In the genomic region with DNA sequence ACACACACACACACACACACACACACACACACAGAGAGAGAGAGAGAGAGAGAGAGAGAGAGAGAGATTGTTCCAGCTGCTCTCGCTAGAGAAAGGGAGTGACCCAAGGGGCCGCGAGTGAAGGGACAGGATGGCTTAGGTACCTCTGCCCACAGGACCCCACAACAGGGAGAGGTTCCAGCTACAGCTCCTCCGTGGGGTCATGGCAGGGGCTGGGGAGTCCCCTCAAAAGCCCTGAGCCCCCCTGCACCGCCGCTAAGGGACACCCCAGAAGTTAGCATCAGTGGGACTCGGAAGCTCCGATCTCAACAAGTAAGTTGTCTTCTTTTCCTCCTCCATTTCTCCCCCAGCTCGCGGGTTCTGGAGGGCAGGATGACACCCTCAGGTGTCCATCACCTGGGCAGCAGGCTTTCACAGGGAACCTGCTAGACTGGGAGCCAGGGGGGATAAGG, we compare ENCODE assay signal across 12 cellular contexts. TPM values are rescaled to one million over a fixed set of nuclear protein-coding genes. Genes with fewer than 3 reads are reported as not detected.
A peak's percentile ranks its signal among the peaks of the same experiment; 100 is the strongest.
DNase-seq lines count a peak whose midpoint lies in the region; ATAC-seq, FAIRE-seq and TF ChIP-seq lines count a peak whose summit lies in the region.
"Had no signal": no experiment of that assay in that cellular context is flagged by ENCODE, and none has a peak within 500 bp of the region (broad histone marks: within the 10 kb centered on the region; RNA-seq: fewer than 3 reads in every experiment).

No MANE protein-coding gene starts in this region.

- dilution Hi-C loops in endothelial cell of umbilical vein (cut with MboI; ENCODE audit: extremely low pct_ligation_motif_present, low sequenced_read_pairs) = no loop called here

- H3K4me2 ChIP-seq in endothelial cell of umbilical vein (ENCODE audit: insufficient read depth, low read length) = peak overlapping the region; percentile 25

- H3K27me3 Mint-ChIP-seq in activated naive CD8-positive, alpha-beta T cell = peaks cover 29% of the 10 kb centered on the region
- peaks cover 61% of the 10 kb centered on the region for H3K27me3 Mint-ChIP-seq in activated naive CD8-positive, alpha-beta T cell treated with anti-CD3 and anti-CD28 coated beads, Interleukin-2, amount 50 U/mL, for 24 hours
- peaks cover 53 to 63% of the 10 kb centered on the region in 2 donors for H3K27me3 Mint-ChIP-seq in natural killer cell (ENCODE audit: low read depth in 2 of 2)

- BruUV-seq in endothelial cell of umbilical vein (replicated peaks; lab: Mats Ljungman, UMichigan) = no TSS peak

- TF ChIP-seq POLR2A in endothelial cell of umbilical vein (IDR thresholded peaks at IDR 0.05; ENCODE audit: low read depth, low read length) (no peak), upper lobe of left lung (IDR thresholded peaks at IDR 0.05) (no peak)

- no peak for TF ChIP-seq EP300 in upper lobe of left lung (IDR thresholded peaks at IDR 0.05)

- H3K9me3 Mint-ChIP-seq in activated naive CD8-positive, alpha-beta T cell (ENCODE audit: low read depth) = no peaks in the 10 kb centered on the region
- no peaks in the 10 kb centered on the region for H3K9me3 Mint-ChIP-seq in activated naive CD8-positive, alpha-beta T cell treated with anti-CD3 and anti-CD28 coated beads, Interleukin-2, amount 50 U/mL, for 24 hours
- H3K9me3 Mint-ChIP-seq in natural killer cell = no peaks in the 10 kb centered on the region

- no peak for DNase-seq in activated naive CD8-positive, alpha-beta T cell treated with anti-CD3 and anti-CD28 coated beads, Interleukin-2, amount 50 U/mL, for 24 hours
- DNase-seq in endothelial cell of umbilical vein (ENCODE audit: low read depth, low spot score) = no peak
- DNase-seq in natural killer cell = no peak
- no peak for DNase-seq in upper lobe of left lung
- no peak for DNase-seq in ecto neural progenitor cell (ENCODE audit: low spot score)
- no peak for DNase-seq in NCI-H2171 treated with DMSO at 0.1 percent for 48 hours (lab: John Stamatoyannopoulos, UW)
- DNase-seq: activated CD4-positive, alpha-beta T cell treated with anti-CD3 and anti-CD28 coated beads for 1 hour; NK-92 treated with Interleukin-12 subunit alpha and Interleukin-12 subunit beta, amount 100 ng/mL, for 24 hours had no signal

- FAIRE-seq in endothelial cell of umbilical vein (lab: Jason Lieb, UNC) = no peak

- no peaks in the 10 kb centered on the region for H4K20me1 ChIP-seq in endothelial cell of umbilical vein (replicated peaks; ENCODE audit: control insufficient read depth, extremely low read depth, insufficient read depth, low read length)

- CTCF ChIA-PET in endothelial cell of umbilical vein (lab: Charles Lee) = interaction anchor here (1.1 to 11.2 kb wide), 4 partner anchors 14 to 64 kb away, joined by 4 to 951 read pairs (median 24); no protein-coding TSS in a partner anchor

- no peak for ATAC-seq in activated naive CD8-positive, alpha-beta T cell treated with anti-CD3 and anti-CD28 coated beads, Interleukin-2, amount 50 U/mL, for 24 hours
- ATAC-seq in natural killer cell (peak in 1 of 3 donors; percentile 7), upper lobe of left lung (ENCODE audit: low FRiP score in 2 of 2) (peak in 1 of 2 donors; percentile 11), GM21526 (IDR thresholded peaks at IDR 0.05; ENCODE audit: low FRiP score, unreplicated experiment) (no peak)

- H3K9me3 ChIP-seq in endothelial cell of umbilical vein (replicated peaks; ENCODE audit: control insufficient read depth, insufficient read depth, low read length) = no peaks in the 10 kb centered on the region
- no peaks in the 10 kb centered on the region for H3K9me3 ChIP-seq in upper lobe of left lung
- H3K9me3 ChIP-seq: uterus had no signal

- POLR2A ChIA-PET in endothelial cell of umbilical vein (lab: Charles Lee) = no interaction called here

- H3K79me2 ChIP-seq in endothelial cell of umbilical vein (ENCODE audit: control insufficient read depth, insufficient read depth, low read length) = no peaks in the 10 kb centered on the region

- no peaks in the 10 kb centered on the region for H3K36me3 Mint-ChIP-seq in activated naive CD8-positive, alpha-beta T cell
- no peaks in the 10 kb centered on the region for H3K36me3 Mint-ChIP-seq in activated naive CD8-positive, alpha-beta T cell treated with anti-CD3 and anti-CD28 coated beads, Interleukin-2, amount 50 U/mL, for 24 hours (ENCODE audit: low read depth)
- H3K36me3 Mint-ChIP-seq in natural killer cell = no peaks in the 10 kb centered on the region

- no peak overlapping the region for H2AFZ ChIP-seq in endothelial cell of umbilical vein (ENCODE audit: low read depth, low read length)

- no peak overlapping the region for H3K9ac ChIP-seq in endothelial cell of umbilical vein (replicated peaks; ENCODE audit: extremely low read depth, insufficient read depth, low read length)

- H3K27me3 ChIP-seq in endothelial cell of umbilical vein (ENCODE audit: control insufficient read depth in 2 of 2, insufficient read depth in 2 of 2, low read length in 2 of 2) = peaks cover 35 to 36% of the 10 kb centered on the region in 2 experiments
- peaks cover 0 to 11% (median 4%) of the 10 kb centered on the region in 4 donors for H3K27me3 ChIP-seq in upper lobe of left lung
- H3K27me3 ChIP-seq: uterus had no signal

- no peaks in the 10 kb centered on the region for H3K9me1 ChIP-seq in endothelial cell of umbilical vein (replicated peaks; ENCODE audit: control insufficient read depth, extremely low read depth, insufficient read depth, low read length)

- H3K4me3 ChIP-seq in endothelial cell of umbilical vein (replicated peaks in 1 of 3; ENCODE audit: insufficient read depth in 1 of 3, low read depth in 1 of 3, low read length in 3 of 3) (no peak overlapping the region), upper lobe of left lung (peak overlapping the region in 3 of 4 donors; percentile 56 to 66 (median 58))

- H3K27ac Mint-ChIP-seq in activated naive CD8-positive, alpha-beta T cell = no peak overlapping the region
- H3K27ac Mint-ChIP-seq in activated naive CD8-positive, alpha-beta T cell treated with anti-CD3 and anti-CD28 coated beads, Interleukin-2, amount 50 U/mL, for 24 hours = no peak overlapping the region
- no peak overlapping the region for H3K27ac Mint-ChIP-seq in natural killer cell

- TF ChIP-seq CTCF in endothelial cell of umbilical vein (IDR thresholded peaks at IDR 0.05; ENCODE audit: extremely low read depth in 1 of 2, insufficient read depth in 1 of 2, low read depth in 1 of 2, low read length in 2 of 2) = no peak
- no peak for TF ChIP-seq CTCF in natural killer cell (IDR thresholded peaks at IDR 0.05)
- TF ChIP-seq CTCF in upper lobe of left lung (IDR thresholded peaks at IDR 0.05) = no peak

- H3K4me1 Mint-ChIP-seq in activated naive CD8-positive, alpha-beta T cell (ENCODE audit: low read depth) = peaks cover 10% of the 10 kb centered on the region
- peaks cover 8% of the 10 kb centered on the region for H3K4me1 Mint-ChIP-seq in activated naive CD8-positive, alpha-beta T cell treated with anti-CD3 and anti-CD28 coated beads, Interleukin-2, amount 50 U/mL, for 24 hours
- peaks cover 13 to 24% of the 10 kb centered on the region in 2 donors for H3K4me1 Mint-ChIP-seq in natural killer cell

- H3K4me3 Mint-ChIP-seq in activated naive CD8-positive, alpha-beta T cell = peak overlapping the region; percentile 67
- H3K4me3 Mint-ChIP-seq in activated naive CD8-positive, alpha-beta T cell treated with anti-CD3 and anti-CD28 coated beads, Interleukin-2, amount 50 U/mL, for 24 hours = no peak overlapping the region
- peak overlapping the region; percentile 60 for H3K4me3 Mint-ChIP-seq in natural killer cell

- 0 to 49% methylated on average over 4 to 7 of the region's 10 CpGs for WGBS in upper lobe of left lung, 2 donors

- H3K27ac ChIP-seq in endothelial cell of umbilical vein (ENCODE audit: insufficient read depth, low read depth, low read length) (no peak overlapping the region), upper lobe of left lung (peak overlapping the region in 3 of 4 donors; percentile 58 to 73 (median 58))
- H3K27ac ChIP-seq: uterus had no signal

- H3K4me1 ChIP-seq in endothelial cell of umbilical vein (ENCODE audit: control insufficient read depth, extremely low read depth, insufficient read depth, low read length) (peaks cover 5% of the 10 kb centered on the region), upper lobe of left lung (peaks cover 15 to 54% (median 43%) of the 10 kb centered on the region in 4 donors)

- intact Hi-C loops in endothelial cell of umbilical vein (cut with micrococcal nuclease) (no loop called here), natural killer cell (cut with micrococcal nuclease) (no loop called here)

- H3K36me3 ChIP-seq in endothelial cell of umbilical vein (ENCODE audit: control insufficient read depth in 2 of 2, extremely low read depth in 1 of 2, insufficient read depth in 2 of 2, low read length in 2 of 2) (no peaks in the 10 kb centered on the region), upper lobe of left lung (no peaks in the 10 kb centered on the region)
- H3K36me3 ChIP-seq: uterus had no signal

RNA-seq across cellular contexts. Expression of a gene that starts 0.3 kb away (rescaled TPM):
- 0.13 and 0.14 TPM in 2 replicates for total RNA-seq in endothelial cell of umbilical vein
- polyA plus RNA-seq in endothelial cell of umbilical vein = 0.03 TPM in 1 of 2 replicates, not detected in the other
- polyA plus RNA-seq in endothelial cell of umbilical vein (2011; cell fraction: cytosol; rRNA removed) = 0.03 TPM in 1 of 2 replicates, not detected in the other
- polyA plus RNA-seq in endothelial cell of umbilical vein (2011; cell fraction: nucleus; rRNA removed) = 0.08 TPM in 1 of 2 replicates, not detected in the other
- not detected in 2 replicates for polyA plus RNA-seq in endothelial cell of umbilical vein (2012)
- not detected in 2 replicates for polyA minus RNA-seq in endothelial cell of umbilical vein
- not detected for polyA minus RNA-seq in endothelial cell of umbilical vein (2011; cell fraction: cytosol; rRNA and poly(A)+ RNA removed)
- not detected in 2 replicates for polyA minus RNA-seq in endothelial cell of umbilical vein (2011; cell fraction: nucleus; rRNA and poly(A)+ RNA removed)
- under 1 TPM; 0.09 to 0.18 (median 0.15) TPM for total RNA-seq in natural killer cell
- total RNA-seq in upper lobe of left lung = 1 to 10 TPM; 1.5 to 7.5 (median 4.9) TPM
- polyA plus RNA-seq: BJ had no signal

RNA-seq across cellular contexts. Expression of a gene that starts 24.3 kb away (rescaled TPM):
- total RNA-seq in endothelial cell of umbilical vein (not detected in 2 replicates), natural killer cell (not detected), upper lobe of left lung (under 1 TPM in 3 of 6 donors, not detected in 3; 0.15 to 0.59 (median 0.20) TPM)
- polyA plus RNA-seq in endothelial cell of umbilical vein = 0.03 TPM in 1 of 2 replicates, not detected in the other
- polyA plus RNA-seq in endothelial cell of umbilical vein (2011; cell fraction: cytosol; rRNA removed) = not detected in 2 replicates
- polyA plus RNA-seq in endothelial cell of umbilical vein (2011; cell fraction: nucleus; rRNA removed) = 0.04 and 0.11 TPM in 2 replicates
- not detected in 2 replicates for polyA plus RNA-seq in endothelial cell of umbilical vein (2012)
- polyA minus RNA-seq in endothelial cell of umbilical vein = 0.08 and 0.12 TPM in 2 replicates
- polyA minus RNA-seq in endothelial cell of umbilical vein (2011; cell fraction: cytosol; rRNA and poly(A)+ RNA removed) = not detected
- 0.10 TPM in 1 of 2 replicates, not detected in the other for polyA minus RNA-seq in endothelial cell of umbilical vein (2011; cell fraction: nucleus; rRNA and poly(A)+ RNA removed)
- total RNA-seq: uterus had no signal
- polyA plus RNA-seq: BJ had no signal

RNA-seq across cellular contexts. Expression of a gene that starts 51.2 kb away (rescaled TPM):
- not detected in 2 replicates for total RNA-seq in endothelial cell of umbilical vein
- polyA plus RNA-seq in endothelial cell of umbilical vein = not detected in 2 replicates
- not detected in 2 replicates for polyA plus RNA-seq in endothelial cell of umbilical vein (2011; cell fraction: cytosol; rRNA removed)
- polyA plus RNA-seq in endothelial cell of umbilical vein (2011; cell fraction: nucleus; rRNA removed) = 0.10 and 0.17 TPM in 2 replicates
- not detected in 2 replicates for polyA plus RNA-seq in endothelial cell of umbilical vein (2012)
- polyA minus RNA-seq in endothelial cell of umbilical vein = not detected in 2 replicates
- polyA minus RNA-seq in endothelial cell of umbilical vein (2011; cell fraction: cytosol; rRNA and poly(A)+ RNA removed) = not detected
- polyA minus RNA-seq in endothelial cell of umbilical vein (2011; cell fraction: nucleus; rRNA and poly(A)+ RNA removed) = not detected in 2 replicates
- total RNA-seq in natural killer cell = not detected
- under 1 TPM in 1 of 6 donors, not detected in 5; 0.89 TPM for total RNA-seq in upper lobe of left lung
- polyA plus RNA-seq: BJ had no signal

Comparison
In these comparisons a context has a peak if more than half of its experiments do, and no peak if none do; other contexts are left out.
1. H3K4me3 ChIP-seq: peak in upper lobe of left lung (3 of 4); none in endothelial cell of umbilical vein (0 of 3).